Comparison of ENCODE assay signal across 1 cellular context in genomic region chr9:91705386-91705785, GRCh38.
TF ChIP-seq lines count a peak whose summit lies in the region.

No MANE protein-coding gene starts in this region.

TF ChIP-seq in K562, 482 proteins besides CTCF, POLR2A, EP300 and RAD21 (continued from another document):
- TF ChIP-seq CUX1 (CRISPR knock-in tag; IDR thresholded peaks at IDR 0.05) (no peak), PRDM10 (IDR thresholded peaks at IDR 0.05; ENCODE audit: partially characterized antibody) (no peak), CBX3 (IDR thresholded peaks at IDR 0.05; ENCODE audit: borderline replicate concordance in 1 of 2, low read length in 2 of 2) (peak in 1 of 2 experiments; percentile 91; a peak in 2 of 3 replicates), JUN (IDR thresholded peaks at IDR 0.05; ENCODE audit: borderline replicate concordance, low read depth, low read length) (0 out of 2 replicates have a peak, but pooled peaks have one; percentile 31), JUN (CRISPR knock-in tag; IDR thresholded peaks at IDR 0.05; ENCODE audit: borderline replicate concordance) (no peak), RERE (CRISPR knock-in tag; IDR thresholded peaks at IDR 0.05; ENCODE audit: borderline replicate concordance) (no peak), ZKSCAN3 (CRISPR knock-in tag; IDR thresholded peaks at IDR 0.05) (no peak), NCOA6 (IDR thresholded peaks at IDR 0.05) (no peak), TRIM24 (IDR thresholded peaks at IDR 0.05) (peak in 1 of 2 experiments; percentile 61; a peak in 2 of 4 replicates), THRB (CRISPR knock-in tag; conservative IDR thresholded peaks at IDR 0.05) (no peak), CHD1 (IDR thresholded peaks at IDR 0.05; ENCODE audit: low read length) (no peak), GABPB1 (CRISPR knock-in tag; IDR thresholded peaks at IDR 0.05) (no peak), TSC22D4 (tag; IDR thresholded peaks at IDR 0.05) (no peak), TAF1 (IDR thresholded peaks at IDR 0.05; ENCODE audit: control insufficient read depth, extremely low read depth, insufficient read depth, low read length, severe bottlenecking) (no peak)
TF ChIP-seq in K562: peak in this region for 9.
